Comparison of ENCODE assay signal across 20 cellular contexts in genomic region chr6:30444451-30444742, GRCh38. TPM values are rescaled to one million over a fixed set of nuclear protein-coding genes. Genes with fewer than 3 reads are reported as not detected.
A peak's percentile ranks its signal among the peaks of the same experiment; 100 is the strongest.
DNase-seq lines count a peak whose midpoint lies in the region; ATAC-seq, FAIRE-seq and TF ChIP-seq lines count a peak whose summit lies in the region.
"Had no signal": no experiment of that assay in that cellular context is flagged by ENCODE, and none has a peak within 500 bp of the region (broad histone marks: within the 10 kb centered on the region; RNA-seq: fewer than 3 reads in every experiment).

No MANE protein-coding gene starts in this region.

- CTCF ChIA-PET in HepG2 (lab: Yijun Ruan, JAX; ENCODE audit: low intra/inter-chr PET ratio, low total read pairs) (no interaction called here), WTC11 (lab: Charles Lee) (interaction anchor here (2.5 kb wide), 1 partner anchor 9 kb away, joined by 18 read pairs; no protein-coding TSS in a partner anchor)

- no peak for TF ChIP-seq CTCF in HepG2 (CRISPR knock-in tag; IDR thresholded peaks at IDR 0.05)
- no peak for TF ChIP-seq CTCF in right lobe of liver (IDR thresholded peaks at IDR 0.05)
- no peak for TF ChIP-seq CTCF in WTC11 (IDR thresholded peaks at IDR 0.05)
- no peak for TF ChIP-seq CTCF in smooth muscle cell (IDR thresholded peaks at IDR 0.05; ENCODE audit: borderline replicate concordance, insufficient read depth, poor library complexity, severe bottlenecking)

- H3K9me3 ChIP-seq in HepG2 (ENCODE audit: low read length) (no peaks in the 10 kb centered on the region), right lobe of liver (no peaks in the 10 kb centered on the region), iPS-15b (ENCODE audit: control insufficient read depth, insufficient read depth, low read length) (no peaks in the 10 kb centered on the region), smooth muscle cell (replicated peaks; ENCODE audit: low read depth) (no peaks in the 10 kb centered on the region)
- H3K9me3 ChIP-seq: BLaER1 treated with 17β-estradiol and CSF1 and Interleukin-3, amounts not matched to agents 10 nM and 100 nM; HAP-1 had no signal

- H3K27me3 Mint-ChIP-seq in WTC11 (ENCODE audit: low read depth): peaks cover 84% of the 10 kb centered on the region

- no peaks in the 10 kb centered on the region for H4K20me1 ChIP-seq in HepG2 (ENCODE audit: insufficient read depth, low read length)
- no peaks in the 10 kb centered on the region for H4K20me1 ChIP-seq in smooth muscle cell (ENCODE audit: low read depth)

- H3K4me1 Mint-ChIP-seq in WTC11: peaks cover 10% of the 10 kb centered on the region

- H3K4me3 ChIP-seq in HepG2 (replicated peaks in 1 of 3; ENCODE audit: insufficient read depth in 1 of 3, low read depth in 2 of 3, low read length in 3 of 3): no peak overlapping the region
- no peak overlapping the region for H3K4me3 ChIP-seq in right lobe of liver
- H3K4me3 ChIP-seq in iPS-15b (ENCODE audit: low read depth, low read length): peak overlapping the region; percentile 50
- H3K4me3 ChIP-seq in smooth muscle cell: no peak overlapping the region
- H3K4me3 ChIP-seq: BLaER1 treated with 17β-estradiol and CSF1 and Interleukin-3, amounts not matched to agents 10 nM and 100 nM; HAP-1 had no signal

- intact Hi-C loops in HepG2 (cut with micrococcal nuclease; ENCODE audit: unreplicated experiment): no loop called here
- intact Hi-C loops in right lobe of liver (cut with DNase I): no loop called here

- H3K27me3 ChIP-seq in HepG2 (ENCODE audit: control insufficient read depth in 1 of 2, insufficient read depth in 2 of 2, low read length in 2 of 2): peaks cover 5 to 47% of the 10 kb centered on the region in 2 experiments
- H3K27me3 ChIP-seq in right lobe of liver: peaks cover 0 to 14% of the 10 kb centered on the region in 2 donors
- H3K27me3 ChIP-seq in iPS-15b (ENCODE audit: control insufficient read depth, insufficient read depth, low read length): peaks cover 93% of the 10 kb centered on the region
- peaks cover 98% of the 10 kb centered on the region for H3K27me3 ChIP-seq in smooth muscle cell (ENCODE audit: low read depth)

- H2AFZ ChIP-seq in HepG2 (ENCODE audit: low read length) (no peak overlapping the region), smooth muscle cell (ENCODE audit: low read depth) (no peak overlapping the region)

- no peaks in the 10 kb centered on the region for H3K79me2 ChIP-seq in HepG2 (ENCODE audit: insufficient read depth, low read length)
- no peaks in the 10 kb centered on the region for H3K79me2 ChIP-seq in smooth muscle cell (ENCODE audit: low read depth)

- POLR2A ChIA-PET in HepG2 (lab: Yijun Ruan, JAX): no interaction called here
- POLR2A ChIA-PET in WTC11 (lab: Charles Lee): no interaction called here

- no peak for FAIRE-seq in HepG2 (lab: Jason Lieb, UNC)
- FAIRE-seq: GM12891 had no signal

- no peak for DNase-seq in HepG2 (ENCODE audit: low spot score)
- no peak for DNase-seq in right lobe of liver
- DNase-seq in WTC11 (ENCODE audit: low spot score): no peak
- DNase-seq in smooth muscle cell (lab: John Stamatoyannopoulos, UW; ENCODE audit: unreplicated experiment): no peak
- DNase-seq in superior temporal gyrus (ENCODE audit: extremely low spot score): no peak
- no peak for DNase-seq in effector CD4-positive, alpha-beta T cell
- DNase-seq in NCI-H526 treated with DMSO at 0.1 percent for 48 hours (lab: John Stamatoyannopoulos, UW): no peak
- DNase-seq: CD8-positive, alpha-beta T cell; NCI-H1417; NCI-H187 treated with DMSO at 0.1 percent for 48 hours; NCI-H2227 treated with DMSO at 0.1 percent for 48 hours; NCI-H524; PC-3; RPMI8226; SIG-M5 had no signal

- no peak overlapping the region for H3K4me2 ChIP-seq in HepG2 (ENCODE audit: low read depth, low read length)
- H3K4me2 ChIP-seq in smooth muscle cell: peak overlapping the region; percentile 60
- H3K4me2 ChIP-seq: BLaER1 treated with 17β-estradiol and CSF1 and Interleukin-3, amounts not matched to agents 10 nM and 100 nM; KMS-11 had no signal

- no peak overlapping the region for H3K27ac Mint-ChIP-seq in WTC11
- H3K27ac Mint-ChIP-seq: CD8-positive, alpha-beta T cell had no signal

- TF ChIP-seq EP300 in HepG2 (IDR thresholded peaks at IDR 0.05; ENCODE audit: low read depth in 2 of 2, low read length in 2 of 2) (no peak), HepG2 (CRISPR knock-in tag; IDR thresholded peaks at IDR 0.05; ENCODE audit: borderline replicate concordance) (no peak)

- H3K4me1 ChIP-seq in HepG2 (ENCODE audit: insufficient read depth, low read length) (no peaks in the 10 kb centered on the region), right lobe of liver (no peaks in the 10 kb centered on the region), iPS-15b (ENCODE audit: control insufficient read depth, insufficient read depth, low read length) (no peaks in the 10 kb centered on the region), smooth muscle cell (ENCODE audit: low read depth) (peaks cover 5% of the 10 kb centered on the region)
- H3K4me1 ChIP-seq: HAP-1 had no signal

- H3F3A ChIP-seq in smooth muscle cell (ENCODE audit: low read depth): no peaks in the 10 kb centered on the region

- H3K27ac ChIP-seq in HepG2 (ENCODE audit: extremely low read length, insufficient read depth, low read length) (no peak overlapping the region), right lobe of liver (no peak overlapping the region), smooth muscle cell (ENCODE audit: low read depth) (no peak overlapping the region)
- H3K27ac ChIP-seq: BLaER1 treated with 17β-estradiol and CSF1 and Interleukin-3, amounts not matched to agents 10 nM and 100 nM; KMS-11 had no signal

- no peak for TF ChIP-seq RAD21 in HepG2 (CRISPR knock-in tag; IDR thresholded peaks at IDR 0.05)

- in situ Hi-C loops in HepG2 (cut with HindIII; ENCODE audit: extremely low pct_ligation_motif_present, low pct_unique_long_range_greater_than_20kb): no loop called here

- no peaks in the 10 kb centered on the region for H3K36me3 Mint-ChIP-seq in WTC11
- H3K36me3 Mint-ChIP-seq: CD8-positive, alpha-beta T cell had no signal

- no peaks in the 10 kb centered on the region for H3K9me3 Mint-ChIP-seq in WTC11
- H3K9me3 Mint-ChIP-seq: CD8-positive, alpha-beta T cell had no signal

- H3K4me3 Mint-ChIP-seq in WTC11: peak overlapping the region; percentile 40
- H3K4me3 Mint-ChIP-seq: CD8-positive, alpha-beta T cell had no signal

- H3K9ac ChIP-seq in HepG2 (ENCODE audit: insufficient read depth, low read depth, low read length): no peak overlapping the region
- no peak overlapping the region for H3K9ac ChIP-seq in iPS-15b (ENCODE audit: low read depth, low read length)
- no peak overlapping the region for H3K9ac ChIP-seq in smooth muscle cell (ENCODE audit: low read depth)
- H3K9ac ChIP-seq: BLaER1 treated with 17β-estradiol and CSF1 and Interleukin-3, amounts not matched to agents 10 nM and 100 nM; KMS-11 had no signal

- ATAC-seq in HepG2: no peak
- no peak for ATAC-seq in right lobe of liver
- ATAC-seq in WTC11: no peak
- ATAC-seq: CD8-positive, alpha-beta T cell had no signal

- no peak for TF ChIP-seq POLR2A in HepG2 (IDR thresholded peaks at IDR 0.05; ENCODE audit: insufficient read depth in 1 of 2, low read depth in 2 of 2, low read length in 2 of 2)
- TF ChIP-seq POLR2A in right lobe of liver (IDR thresholded peaks at IDR 0.05): no peak

- BruUV-seq in HepG2 (replicated peaks; lab: Mats Ljungman, UMichigan): no TSS peak

- WGBS in HepG2 (ENCODE audit: low lambda C conversion rate): 17% methylated on average over 8 of the region's 8 CpGs
- 69% methylated on average over 6 of the region's 8 CpGs for WGBS in right lobe of liver (ENCODE audit: insufficient coverage, low coverage, low lambda C conversion rate, missing lambda C conversion rate)
- 81% methylated on average over 8 of the region's 8 CpGs for WGBS in smooth muscle cell (ENCODE audit: low lambda C conversion rate)

- H3K36me3 ChIP-seq in HepG2 (replicated peaks in 1 of 2; ENCODE audit: control insufficient read depth in 1 of 2, insufficient read depth in 2 of 2, low read length in 2 of 2) (no peaks in the 10 kb centered on the region), right lobe of liver (no peaks in the 10 kb centered on the region), iPS-15b (ENCODE audit: control insufficient read depth, insufficient read depth, low read length) (no peaks in the 10 kb centered on the region), smooth muscle cell (ENCODE audit: low read depth) (no peaks in the 10 kb centered on the region)
- H3K36me3 ChIP-seq: BLaER1 treated with 17β-estradiol and CSF1 and Interleukin-3, amounts not matched to agents 10 nM and 100 nM; HAP-1 had no signal

TF ChIP-seq in WTC11, 78 proteins besides CTCF, POLR2A, EP300 and RAD21 (continues in another document):
- TF ChIP-seq TEAD1 (CRISPR knock-in tag; IDR thresholded peaks at IDR 0.05) (no peak), ZBTB21 (CRISPR knock-in tag; IDR thresholded peaks at IDR 0.05; ENCODE audit: borderline replicate concordance) (no peak), ZNF423 (CRISPR knock-in tag; IDR thresholded peaks at IDR 0.05) (no peak)

RNA-seq across cellular contexts. Expression of gene HLA-E, which starts 44.9 kb away (rescaled TPM):
- total RNA-seq in HepG2 (2016; rRNA removed; fragmentation: Illumina TruSeq; extraction: Trizol): 21.2 and 45.2 TPM in 2 replicates
- total RNA-seq in HepG2 (2016; cell fraction: cytosol; rRNA removed; fragmentation: Illumina TruSeq; extraction: Trizol; ENCODE audit: low read depth): 6.3 and 7.1 TPM in 2 replicates
- 21.6 and 46.9 TPM in 2 replicates for total RNA-seq in HepG2 (2016; cell fraction: insoluble cytoplasmic fraction; rRNA removed; fragmentation: Illumina TruSeq; extraction: Trizol)
- total RNA-seq in HepG2 (2016; cell fraction: membrane; rRNA removed; fragmentation: Illumina TruSeq; extraction: Trizol): 12.5 and 14.1 TPM in 2 replicates
- 38.3 and 44.5 TPM in 2 replicates for total RNA-seq in HepG2 (2016; cell fraction: nucleus; rRNA removed; fragmentation: Illumina TruSeq; extraction: Trizol)
- polyA plus RNA-seq in HepG2 (2011; rRNA removed): 90.4 and 99.8 TPM in 2 replicates
- 94.6 and 111 TPM in 2 replicates for polyA plus RNA-seq in HepG2 (2011; cell fraction: cytosol; rRNA removed)
- polyA plus RNA-seq in HepG2 (2011; cell fraction: nucleus; rRNA removed): 67.6 and 75.6 TPM in 2 replicates
- polyA plus RNA-seq in HepG2 (2012): 64.9 and 110 TPM in 2 replicates
- 6.6 and 6.7 TPM in 2 replicates for polyA plus RNA-seq in HepG2 (2016; cell fraction: cytosol; fragmentation: Illumina TruSeq; extraction: Trizol; ENCODE audit: low read depth)
- polyA plus RNA-seq in HepG2 (2016; cell fraction: insoluble cytoplasmic fraction; fragmentation: Illumina TruSeq; extraction: Trizol; ENCODE audit: low read depth): 23.6 and 24.3 TPM in 2 replicates
- polyA plus RNA-seq in HepG2 (2016; cell fraction: membrane; fragmentation: Illumina TruSeq; extraction: Trizol; ENCODE audit: low read depth): 11.8 and 12.2 TPM in 2 replicates
- 68.0 and 69.9 TPM in 2 replicates for polyA plus RNA-seq in HepG2 (2016; cell fraction: nucleus; fragmentation: Illumina TruSeq; extraction: Trizol; ENCODE audit: insufficient read depth, low read depth)
- polyA minus RNA-seq in HepG2 (2011; rRNA and poly(A)+ RNA removed; ENCODE audit: low replicate concordance): 39.4 and 80.9 TPM in 2 replicates
- polyA minus RNA-seq in HepG2 (2011; cell fraction: cytosol; rRNA and poly(A)+ RNA removed): 45.5 and 56.8 TPM in 2 replicates
- 17.4 and 26.7 TPM in 2 replicates for polyA minus RNA-seq in HepG2 (2011; cell fraction: nucleus; rRNA and poly(A)+ RNA removed)
- total RNA-seq in right lobe of liver: 100 to 1,000 TPM; 116 to 257 (median 183) TPM
- 44.6 to 49.0 TPM (median 44.7 TPM) in 3 replicates for total RNA-seq in WTC11 (2021)
- total RNA-seq in smooth muscle cell: 97.3 and 104 TPM in 2 replicates
- polyA plus RNA-seq in smooth muscle cell: 126 and 134 TPM in 2 replicates
